Comparison of ENCODE assay signal across 28 cellular contexts in the genomic region with DNA sequence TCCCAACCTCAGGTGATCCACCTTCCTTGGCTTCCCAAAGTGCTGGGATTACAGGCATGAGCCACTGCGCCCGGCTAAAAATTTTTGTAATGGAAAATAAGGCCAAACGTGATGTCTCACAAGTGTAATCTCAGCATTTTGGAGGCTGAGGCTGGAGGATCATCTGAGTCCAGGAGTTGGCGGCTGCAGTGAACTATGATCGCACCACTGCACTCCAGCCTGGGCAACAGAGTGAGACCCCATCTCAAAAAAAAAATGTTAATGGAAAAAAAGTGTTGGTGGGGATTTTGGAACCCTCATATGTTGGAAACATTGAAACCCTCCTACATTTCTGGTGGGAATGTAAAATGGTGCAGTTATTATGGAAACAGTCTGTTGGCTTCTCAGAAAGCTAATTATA.
"Had no signal": no experiment of that assay in that cellular context is flagged by ENCODE, and none has a peak within 500 bp of the region (broad histone marks: within the 10 kb centered on the region; RNA-seq: fewer than 3 reads in every experiment).

No MANE protein-coding gene starts in this region.

- H3K27ac ChIP-seq: left ventricle myocardium inferior, neural progenitor cell, neutrophil, ovary, right atrium auricular region, skin epidermis, tibial nerve, uterus had no signal

- H3K4me3 Mint-ChIP-seq: naive thymus-derived CD4-positive, alpha-beta T cell; natural killer cell treated with Interleukin-12 subunit alpha and Interleukin-12 subunit beta and Interleukin-15 and Interleukin-18, amount 100 ng/mL, for 72 hours; neural progenitor cell; stimulated activated effector memory CD8-positive, alpha-beta T cell treated with anti-CD3 and anti-CD28 coated beads, Interleukin-12 subunit alpha, Interleukin-12 subunit beta, amount 100 ng/mL, for 72 hours; stimulated activated naive CD8-positive, alpha-beta T cell treated with anti-CD3 and anti-CD28 coated beads, Interleukin-15, amount 100 ng/mL, for 72 hours had no signal

- H3K36me3 Mint-ChIP-seq: immature natural killer cell, neural progenitor cell, type B pancreatic cell had no signal

- ATAC-seq: left colon; mucosa of descending colon; natural killer cell treated with Interleukin-12 subunit alpha and Interleukin-12 subunit beta and Interleukin-15 and Interleukin-18, amount 100 ng/mL, for 72 hours; sciatic nerve; stimulated activated effector memory CD8-positive, alpha-beta T cell treated with anti-CD3 and anti-CD28 coated beads, Interleukin-12 subunit alpha, Interleukin-12 subunit beta, amount 100 ng/mL, for 72 hours; stimulated activated naive CD8-positive, alpha-beta T cell treated with anti-CD3 and anti-CD28 coated beads, Interleukin-15, amount 100 ng/mL, for 72 hours had no signal

- H3K9ac ChIP-seq: neural progenitor cell had no signal

- H3K27me3 Mint-ChIP-seq: natural killer cell treated with Interleukin-12 subunit alpha and Interleukin-12 subunit beta and Interleukin-15 and Interleukin-18, amount 100 ng/mL, for 72 hours; progenitor cell of endocrine pancreas; stimulated activated naive CD8-positive, alpha-beta T cell treated with anti-CD3 and anti-CD28 coated beads, Interleukin-15, amount 100 ng/mL, for 72 hours had no signal

- H3K27ac Mint-ChIP-seq: natural killer cell treated with Interleukin-12 subunit alpha and Interleukin-12 subunit beta and Interleukin-15 and Interleukin-18, amount 100 ng/mL, for 72 hours; neural progenitor cell; progenitor cell of endocrine pancreas; stimulated activated effector memory CD8-positive, alpha-beta T cell treated with anti-CD3 and anti-CD28 coated beads, Interleukin-12 subunit alpha, Interleukin-12 subunit beta, amount 100 ng/mL, for 72 hours; stimulated activated naive CD8-positive, alpha-beta T cell treated with anti-CD3 and anti-CD28 coated beads, Interleukin-15, amount 100 ng/mL, for 72 hours; type B pancreatic cell had no signal

- H3K9me3 Mint-ChIP-seq: immature natural killer cell; natural killer cell treated with Interleukin-12 subunit alpha and Interleukin-12 subunit beta and Interleukin-15 and Interleukin-18, amount 100 ng/mL, for 72 hours; stimulated activated naive CD8-positive, alpha-beta T cell treated with anti-CD3 and anti-CD28 coated beads, Interleukin-15, amount 100 ng/mL, for 72 hours; type B pancreatic cell had no signal

- H2AFZ ChIP-seq: neural progenitor cell had no signal

- H3K4me1 ChIP-seq: uterus had no signal

- H3K4me3 ChIP-seq: left ventricle myocardium inferior, lung, mucosa of descending colon, neural progenitor cell, ovary, right atrium auricular region, skin epidermis, tibial nerve, uterus had no signal

- H3K27me3 ChIP-seq: ovary, right atrium auricular region, tibial nerve, uterus had no signal

- H3K4me2 ChIP-seq: neural progenitor cell had no signal

- DNase-seq: hypothalamus; immature natural killer cell; kidney; left colon; left ventricle myocardium inferior; mesendoderm; midbrain; mucosa of descending colon; occipital lobe; ovary; stimulated activated CD4-positive, alpha-beta T cell treated with anti-CD3 and anti-CD28 coated beads, Interleukin-12 subunit alpha, Interleukin-12 subunit beta, amount 100 ng/mL, for 4 hours; stimulated activated CD4-positive, alpha-beta T cell treated with anti-CD3 and anti-CD28 coated beads, Interleukin-15, amount 100 ng/mL, for 24 hours; stimulated activated CD4-positive, alpha-beta T cell treated with anti-CD3 and anti-CD28 coated beads, Interleukin-4, amount 100 ng/mL, for 24 hours; stimulated activated naive CD8-positive, alpha-beta T cell treated with anti-CD3 and anti-CD28 coated beads, Interleukin-15, amount 100 ng/mL, for 72 hours; substantia nigra; uterus had no signal
